1 cellular context compared by ENCODE assay signal in the genomic region with DNA sequence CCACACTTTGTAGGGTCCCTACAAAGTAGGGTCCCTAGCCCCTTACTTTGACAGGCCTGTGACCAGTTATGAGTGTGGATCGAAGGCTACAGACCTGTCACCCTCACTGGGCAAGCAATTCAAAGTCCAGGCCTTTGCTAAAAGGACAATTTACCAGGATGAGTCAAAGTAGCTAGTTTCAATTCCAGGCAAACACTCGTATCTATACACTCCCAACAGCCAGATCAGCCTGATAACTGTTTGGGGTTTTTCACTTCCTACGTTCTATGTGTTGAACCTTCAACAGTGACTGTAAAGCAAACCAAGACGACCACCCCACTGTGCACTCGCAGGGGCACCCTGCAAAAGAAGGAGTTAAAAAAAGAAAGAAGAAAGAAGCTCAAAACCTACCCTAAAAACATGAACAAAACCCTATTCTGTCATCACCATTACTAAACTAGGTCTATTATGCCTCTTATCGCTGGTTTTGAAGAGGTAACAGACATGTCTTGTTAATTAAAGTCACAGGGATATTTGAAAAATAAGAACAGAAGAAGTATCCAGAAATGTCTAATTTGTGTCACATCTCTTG.
TF ChIP-seq lines count a peak whose summit lies in the region.

No MANE protein-coding gene starts in this region.

TF ChIP-seq in HepG2, 621 proteins besides CTCF, POLR2A, EP300 and RAD21 (continued from another document and continues in another):
- TF ChIP-seq, protein P1, sequence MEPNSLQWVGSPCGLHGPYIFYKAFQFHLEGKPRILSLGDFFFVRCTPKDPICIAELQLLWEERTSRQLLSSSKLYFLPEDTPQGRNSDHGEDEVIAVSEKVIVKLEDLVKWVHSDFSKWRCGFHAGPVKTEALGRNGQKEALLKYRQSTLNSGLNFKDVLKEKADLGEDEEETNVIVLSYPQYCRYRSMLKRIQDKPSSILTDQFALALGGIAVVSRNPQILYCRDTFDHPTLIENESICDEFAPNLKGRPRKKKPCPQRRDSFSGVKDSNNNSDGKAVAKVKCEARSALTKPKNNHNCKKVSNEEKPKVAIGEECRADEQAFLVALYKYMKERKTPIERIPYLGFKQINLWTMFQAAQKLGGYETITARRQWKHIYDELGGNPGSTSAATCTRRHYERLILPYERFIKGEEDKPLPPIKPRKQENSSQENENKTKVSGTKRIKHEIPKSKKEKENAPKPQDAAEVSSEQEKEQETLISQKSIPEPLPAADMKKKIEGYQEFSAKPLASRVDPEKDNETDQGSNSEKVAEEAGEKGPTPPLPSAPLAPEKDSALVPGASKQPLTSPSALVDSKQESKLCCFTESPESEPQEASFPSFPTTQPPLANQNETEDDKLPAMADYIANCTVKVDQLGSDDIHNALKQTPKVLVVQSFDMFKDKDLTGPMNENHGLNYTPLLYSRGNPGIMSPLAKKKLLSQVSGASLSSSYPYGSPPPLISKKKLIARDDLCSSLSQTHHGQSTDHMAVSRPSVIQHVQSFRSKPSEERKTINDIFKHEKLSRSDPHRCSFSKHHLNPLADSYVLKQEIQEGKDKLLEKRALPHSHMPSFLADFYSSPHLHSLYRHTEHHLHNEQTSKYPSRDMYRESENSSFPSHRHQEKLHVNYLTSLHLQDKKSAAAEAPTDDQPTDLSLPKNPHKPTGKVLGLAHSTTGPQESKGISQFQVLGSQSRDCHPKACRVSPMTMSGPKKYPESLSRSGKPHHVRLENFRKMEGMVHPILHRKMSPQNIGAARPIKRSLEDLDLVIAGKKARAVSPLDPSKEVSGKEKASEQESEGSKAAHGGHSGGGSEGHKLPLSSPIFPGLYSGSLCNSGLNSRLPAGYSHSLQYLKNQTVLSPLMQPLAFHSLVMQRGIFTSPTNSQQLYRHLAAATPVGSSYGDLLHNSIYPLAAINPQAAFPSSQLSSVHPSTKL (CRISPR knock-in tag; IDR thresholded peaks at IDR 0.05), result 0 out of 2 replicates have a peak, but pooled peaks have one; percentile 48
- TF ChIP-seq, protein P2, sequence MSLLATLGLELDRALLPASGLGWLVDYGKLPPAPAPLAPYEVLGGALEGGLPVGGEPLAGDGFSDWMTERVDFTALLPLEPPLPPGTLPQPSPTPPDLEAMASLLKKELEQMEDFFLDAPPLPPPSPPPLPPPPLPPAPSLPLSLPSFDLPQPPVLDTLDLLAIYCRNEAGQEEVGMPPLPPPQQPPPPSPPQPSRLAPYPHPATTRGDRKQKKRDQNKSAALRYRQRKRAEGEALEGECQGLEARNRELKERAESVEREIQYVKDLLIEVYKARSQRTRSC (CRISPR knock-in tag; IDR thresholded peaks at IDR 0.05; ENCODE audit: low read depth), result no peak
- no peak for TF ChIP-seq FIP1L1 (IDR thresholded peaks at IDR 0.05; ENCODE audit: borderline replicate concordance, insufficient read depth, low read depth, low read length)
- TF ChIP-seq AGO1 (IDR thresholded peaks at IDR 0.05; ENCODE audit: low read depth, low read length, poor library complexity, severe bottlenecking), result no peak
- no peak for TF ChIP-seq DR1 (CRISPR knock-in tag; IDR thresholded peaks at IDR 0.05)
- no peak for TF ChIP-seq POGZ (CRISPR knock-in tag; IDR thresholded peaks at IDR 0.05)
- no peak for TF ChIP-seq GPN1 (CRISPR knock-in tag; IDR thresholded peaks at IDR 0.05; ENCODE audit: borderline replicate concordance)
- TF ChIP-seq JDP2 (CRISPR knock-in tag; IDR thresholded peaks at IDR 0.05; ENCODE audit: borderline replicate concordance), result no peak
- TF ChIP-seq, protein P3, sequence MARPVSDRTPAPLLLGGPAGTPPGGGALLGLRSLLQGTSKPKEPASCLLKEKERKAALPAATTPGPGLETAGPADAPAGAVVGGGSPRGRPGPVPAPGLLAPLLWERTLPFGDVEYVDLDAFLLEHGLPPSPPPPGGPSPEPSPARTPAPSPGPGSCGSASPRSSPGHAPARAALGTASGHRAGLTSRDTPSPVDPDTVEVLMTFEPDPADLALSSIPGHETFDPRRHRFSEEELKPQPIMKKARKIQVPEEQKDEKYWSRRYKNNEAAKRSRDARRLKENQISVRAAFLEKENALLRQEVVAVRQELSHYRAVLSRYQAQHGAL (CRISPR knock-in tag; IDR thresholded peaks at IDR 0.05; ENCODE audit: not compliant biosample characterization), result no peak
- peak; percentile 78 for TF ChIP-seq SAP130 (CRISPR knock-in tag; IDR thresholded peaks at IDR 0.05; ENCODE audit: low read depth)
- 0 out of 2 replicates have a peak, but pooled peaks have one; percentile 26 for TF ChIP-seq TGIF2 (CRISPR knock-in tag; IDR thresholded peaks at IDR 0.05)
- TF ChIP-seq NCOA1 (CRISPR knock-in tag; IDR thresholded peaks at IDR 0.05), result no peak
- TF ChIP-seq, protein P4, sequence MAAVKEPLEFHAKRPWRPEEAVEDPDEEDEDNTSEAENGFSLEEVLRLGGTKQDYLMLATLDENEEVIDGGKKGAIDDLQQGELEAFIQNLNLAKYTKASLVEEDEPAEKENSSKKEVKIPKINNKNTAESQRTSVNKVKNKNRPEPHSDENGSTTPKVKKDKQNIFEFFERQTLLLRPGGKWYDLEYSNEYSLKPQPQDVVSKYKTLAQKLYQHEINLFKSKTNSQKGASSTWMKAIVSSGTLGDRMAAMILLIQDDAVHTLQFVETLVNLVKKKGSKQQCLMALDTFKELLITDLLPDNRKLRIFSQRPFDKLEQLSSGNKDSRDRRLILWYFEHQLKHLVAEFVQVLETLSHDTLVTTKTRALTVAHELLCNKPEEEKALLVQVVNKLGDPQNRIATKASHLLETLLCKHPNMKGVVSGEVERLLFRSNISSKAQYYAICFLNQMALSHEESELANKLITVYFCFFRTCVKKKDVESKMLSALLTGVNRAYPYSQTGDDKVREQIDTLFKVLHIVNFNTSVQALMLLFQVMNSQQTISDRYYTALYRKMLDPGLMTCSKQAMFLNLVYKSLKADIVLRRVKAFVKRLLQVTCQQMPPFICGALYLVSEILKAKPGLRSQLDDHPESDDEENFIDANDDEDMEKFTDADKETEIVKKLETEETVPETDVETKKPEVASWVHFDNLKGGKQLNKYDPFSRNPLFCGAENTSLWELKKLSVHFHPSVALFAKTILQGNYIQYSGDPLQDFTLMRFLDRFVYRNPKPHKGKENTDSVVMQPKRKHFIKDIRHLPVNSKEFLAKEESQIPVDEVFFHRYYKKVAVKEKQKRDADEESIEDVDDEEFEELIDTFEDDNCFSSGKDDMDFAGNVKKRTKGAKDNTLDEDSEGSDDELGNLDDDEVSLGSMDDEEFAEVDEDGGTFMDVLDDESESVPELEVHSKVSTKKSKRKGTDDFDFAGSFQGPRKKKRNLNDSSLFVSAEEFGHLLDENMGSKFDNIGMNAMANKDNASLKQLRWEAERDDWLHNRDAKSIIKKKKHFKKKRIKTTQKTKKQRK (IDR thresholded peaks at IDR 0.05; ENCODE audit: low read length), result no peak
- 0 out of 2 replicates have a peak, but pooled peaks have one; percentile 17 for TF ChIP-seq ZNF501 (CRISPR knock-in tag; IDR thresholded peaks at IDR 0.05)
- TF ChIP-seq BCL6 (CRISPR knock-in tag; IDR thresholded peaks at IDR 0.05), result no peak; the same call in 1 of the 2 replicates
- no peak for TF ChIP-seq GLI4 (CRISPR knock-in tag; IDR thresholded peaks at IDR 0.05; ENCODE audit: borderline replicate concordance)
- TF ChIP-seq, protein P5, sequence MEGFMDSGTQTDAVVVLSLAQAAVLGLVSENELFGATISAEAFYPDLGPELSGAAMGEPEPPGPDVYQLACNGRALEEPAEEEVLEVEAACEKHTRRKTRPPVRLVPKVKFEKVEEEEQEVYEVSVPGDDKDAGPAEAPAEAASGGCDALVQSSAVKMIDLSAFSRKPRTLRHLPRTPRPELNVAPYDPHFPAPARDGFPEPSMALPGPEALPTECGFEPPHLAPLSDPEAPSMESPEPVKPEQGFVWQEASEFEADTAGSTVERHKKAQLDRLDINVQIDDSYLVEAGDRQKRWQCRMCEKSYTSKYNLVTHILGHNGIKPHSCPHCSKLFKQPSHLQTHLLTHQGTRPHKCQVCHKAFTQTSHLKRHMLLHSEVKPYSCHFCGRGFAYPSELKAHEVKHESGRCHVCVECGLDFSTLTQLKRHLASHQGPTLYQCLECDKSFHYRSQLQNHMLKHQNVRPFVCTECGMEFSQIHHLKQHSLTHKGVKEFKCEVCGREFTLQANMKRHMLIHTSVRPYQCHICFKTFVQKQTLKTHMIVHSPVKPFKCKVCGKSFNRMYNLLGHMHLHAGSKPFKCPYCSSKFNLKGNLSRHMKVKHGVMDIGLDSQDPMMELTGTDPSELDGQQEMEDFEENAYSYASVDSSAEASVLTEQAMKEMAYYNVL (CRISPR knock-in tag; IDR thresholded peaks at IDR 0.05; ENCODE audit: borderline replicate concordance), result no peak
- TF ChIP-seq ZKSCAN1 (IDR thresholded peaks at IDR 0.05; ENCODE audit: low read length), result no peak
- TF ChIP-seq, protein P6, sequence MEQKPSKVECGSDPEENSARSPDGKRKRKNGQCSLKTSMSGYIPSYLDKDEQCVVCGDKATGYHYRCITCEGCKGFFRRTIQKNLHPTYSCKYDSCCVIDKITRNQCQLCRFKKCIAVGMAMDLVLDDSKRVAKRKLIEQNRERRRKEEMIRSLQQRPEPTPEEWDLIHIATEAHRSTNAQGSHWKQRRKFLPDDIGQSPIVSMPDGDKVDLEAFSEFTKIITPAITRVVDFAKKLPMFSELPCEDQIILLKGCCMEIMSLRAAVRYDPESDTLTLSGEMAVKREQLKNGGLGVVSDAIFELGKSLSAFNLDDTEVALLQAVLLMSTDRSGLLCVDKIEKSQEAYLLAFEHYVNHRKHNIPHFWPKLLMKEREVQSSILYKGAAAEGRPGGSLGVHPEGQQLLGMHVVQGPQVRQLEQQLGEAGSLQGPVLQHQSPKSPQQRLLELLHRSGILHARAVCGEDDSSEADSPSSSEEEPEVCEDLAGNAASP (CRISPR knock-in tag; IDR thresholded peaks at IDR 0.05; ENCODE audit: borderline replicate concordance), result 0 out of 2 replicates have a peak, but pooled peaks have one; percentile 7
- TF ChIP-seq, protein P7, sequence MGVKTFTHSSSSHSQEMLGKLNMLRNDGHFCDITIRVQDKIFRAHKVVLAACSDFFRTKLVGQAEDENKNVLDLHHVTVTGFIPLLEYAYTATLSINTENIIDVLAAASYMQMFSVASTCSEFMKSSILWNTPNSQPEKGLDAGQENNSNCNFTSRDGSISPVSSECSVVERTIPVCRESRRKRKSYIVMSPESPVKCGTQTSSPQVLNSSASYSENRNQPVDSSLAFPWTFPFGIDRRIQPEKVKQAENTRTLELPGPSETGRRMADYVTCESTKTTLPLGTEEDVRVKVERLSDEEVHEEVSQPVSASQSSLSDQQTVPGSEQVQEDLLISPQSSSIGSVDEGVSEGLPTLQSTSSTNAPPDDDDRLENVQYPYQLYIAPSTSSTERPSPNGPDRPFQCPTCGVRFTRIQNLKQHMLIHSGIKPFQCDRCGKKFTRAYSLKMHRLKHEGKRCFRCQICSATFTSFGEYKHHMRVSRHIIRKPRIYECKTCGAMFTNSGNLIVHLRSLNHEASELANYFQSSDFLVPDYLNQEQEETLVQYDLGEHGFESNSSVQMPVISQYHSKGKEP (CRISPR knock-in tag; IDR thresholded peaks at IDR 0.05), result no peak
- no peak for TF ChIP-seq SP2 (CRISPR knock-in tag; IDR thresholded peaks at IDR 0.05)
- no peak for TF ChIP-seq HNRNPLL (IDR thresholded peaks at IDR 0.05; ENCODE audit: low read depth, low read length, poor library complexity, severe bottlenecking)
- TF ChIP-seq HDAC6 (IDR thresholded peaks at IDR 0.05; ENCODE audit: low read depth, low read length), result no peak
- TF ChIP-seq ZSCAN12 (CRISPR knock-in tag; IDR thresholded peaks at IDR 0.05), result no peak
- TF ChIP-seq, protein P8, sequence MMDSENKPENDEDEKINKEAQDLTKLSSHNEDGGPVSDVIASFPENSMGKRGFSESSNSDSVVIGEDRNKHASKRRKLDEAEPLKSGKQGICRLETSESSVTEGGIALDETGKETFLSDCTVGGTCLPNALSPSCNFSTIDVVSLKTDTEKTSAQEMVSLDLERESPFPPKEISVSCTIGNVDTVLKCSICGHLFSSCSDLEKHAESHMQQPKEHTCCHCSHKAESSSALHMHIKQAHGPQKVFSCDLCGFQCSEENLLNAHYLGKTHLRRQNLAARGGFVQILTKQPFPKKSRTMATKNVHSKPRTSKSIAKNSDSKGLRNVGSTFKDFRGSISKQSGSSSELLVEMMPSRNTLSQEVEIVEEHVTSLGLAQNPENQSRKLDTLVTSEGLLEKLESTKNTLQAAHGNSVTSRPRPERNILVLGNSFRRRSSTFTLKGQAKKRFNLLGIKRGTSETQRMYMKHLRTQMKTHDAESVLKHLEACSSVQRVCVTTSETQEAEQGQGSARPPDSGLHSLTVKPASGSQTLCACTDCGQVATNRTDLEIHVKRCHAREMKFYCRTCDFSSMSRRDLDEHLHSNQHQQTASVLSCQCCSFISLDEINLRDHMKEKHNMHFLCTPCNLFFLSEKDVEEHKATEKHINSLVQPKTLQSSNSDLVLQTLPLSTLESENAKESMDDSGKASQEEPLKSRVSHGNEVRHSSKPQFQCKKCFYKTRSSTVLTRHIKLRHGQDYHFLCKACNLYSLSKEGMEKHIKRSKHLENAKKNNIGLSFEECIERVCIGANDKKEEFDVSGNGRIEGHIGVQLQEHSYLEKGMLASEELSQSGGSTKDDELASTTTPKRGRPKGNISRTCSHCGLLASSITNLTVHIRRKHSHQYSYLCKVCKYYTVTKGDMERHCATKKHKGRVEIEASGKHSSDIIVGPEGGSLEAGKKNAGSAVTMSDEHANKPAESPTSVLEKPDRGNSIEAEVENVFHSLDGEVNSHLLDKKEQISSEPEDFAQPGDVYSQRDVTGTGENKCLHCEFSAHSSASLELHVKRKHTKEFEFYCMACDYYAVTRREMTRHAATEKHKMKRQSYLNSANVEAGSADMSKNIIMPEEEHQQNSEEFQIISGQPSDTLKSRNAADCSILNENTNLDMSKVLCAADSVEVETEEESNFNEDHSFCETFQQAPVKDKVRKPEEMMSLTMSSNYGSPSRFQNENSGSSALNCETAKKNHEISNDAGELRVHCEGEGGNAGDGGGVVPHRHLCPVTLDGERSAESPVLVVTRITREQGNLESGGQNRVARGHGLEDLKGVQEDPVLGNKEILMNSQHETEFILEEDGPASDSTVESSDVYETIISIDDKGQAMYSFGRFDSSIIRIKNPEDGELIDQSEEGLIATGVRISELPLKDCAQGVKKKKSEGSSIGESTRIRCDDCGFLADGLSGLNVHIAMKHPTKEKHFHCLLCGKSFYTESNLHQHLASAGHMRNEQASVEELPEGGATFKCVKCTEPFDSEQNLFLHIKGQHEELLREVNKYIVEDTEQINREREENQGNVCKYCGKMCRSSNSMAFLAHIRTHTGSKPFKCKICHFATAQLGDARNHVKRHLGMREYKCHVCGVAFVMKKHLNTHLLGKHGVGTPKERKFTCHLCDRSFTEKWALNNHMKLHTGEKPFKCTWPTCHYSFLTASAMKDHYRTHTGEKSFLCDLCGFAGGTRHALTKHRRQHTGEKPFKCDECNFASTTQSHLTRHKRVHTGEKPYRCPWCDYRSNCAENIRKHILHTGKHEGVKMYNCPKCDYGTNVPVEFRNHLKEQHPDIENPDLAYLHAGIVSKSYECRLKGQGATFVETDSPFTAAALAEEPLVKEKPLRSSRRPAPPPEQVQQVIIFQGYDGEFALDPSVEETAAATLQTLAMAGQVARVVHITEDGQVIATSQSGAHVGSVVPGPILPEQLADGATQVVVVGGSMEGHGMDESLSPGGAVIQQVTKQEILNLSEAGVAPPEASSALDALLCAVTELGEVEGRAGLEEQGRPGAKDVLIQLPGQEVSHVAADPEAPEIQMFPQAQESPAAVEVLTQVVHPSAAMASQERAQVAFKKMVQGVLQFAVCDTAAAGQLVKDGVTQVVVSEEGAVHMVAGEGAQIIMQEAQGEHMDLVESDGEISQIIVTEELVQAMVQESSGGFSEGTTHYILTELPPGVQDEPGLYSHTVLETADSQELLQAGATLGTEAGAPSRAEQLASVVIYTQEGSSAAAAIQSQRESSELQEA (CRISPR knock-in tag; IDR thresholded peaks at IDR 0.05; ENCODE audit: not compliant biosample characterization), result no peak
- TF ChIP-seq MYC (CRISPR knock-in tag; IDR thresholded peaks at IDR 0.05; ENCODE audit: borderline replicate concordance), result no peak
- TF ChIP-seq FOXM1 (CRISPR knock-in tag; IDR thresholded peaks at IDR 0.05), result no peak
- TF ChIP-seq HMG20A (CRISPR knock-in tag; IDR thresholded peaks at IDR 0.05; ENCODE audit: borderline replicate concordance), result peak; percentile 40; the same call in 1 of the 2 replicates
- TF ChIP-seq ZFX (CRISPR knock-in tag; IDR thresholded peaks at IDR 0.05; ENCODE audit: low read depth), result peak; percentile 66
- no peak for TF ChIP-seq ZMYM4 (CRISPR knock-in tag; IDR thresholded peaks at IDR 0.05)
- TF ChIP-seq ZNF547 (CRISPR knock-in tag; IDR thresholded peaks at IDR 0.05), result no peak
